ENCODE assay signal across 8 cellular contexts in genomic region chr1:158999301-159000069, GRCh38. TPM values are rescaled to one million over a fixed set of nuclear protein-coding genes. Genes with fewer than 3 reads are reported as not detected.
A peak's percentile ranks its signal among the peaks of the same experiment; 100 is the strongest.
DNase-seq lines count a peak whose midpoint lies in the region; ATAC-seq and TF ChIP-seq lines count a peak whose summit lies in the region.

No MANE protein-coding gene starts in this region.

- H3K4me3 ChIP-seq in SJSA1 (peak overlapping the region; percentile 39), foreskin fibroblast (ENCODE audit: low read depth in 1 of 2, low read length in 2 of 2) (peak overlapping the region; percentile 58 to 83), neural cell (ENCODE audit: low read length) (peak overlapping the region; percentile 35)

- H2AFZ ChIP-seq in neural cell (ENCODE audit: low read depth, low read length): no peak overlapping the region

- no peak overlapping the region for H3K9ac ChIP-seq in neural cell (ENCODE audit: low read length)

- H3F3A ChIP-seq in neural cell (ENCODE audit: insufficient read depth, low read length, poor library complexity, severe bottlenecking): no peaks in the 10 kb centered on the region

- ATAC-seq in GM18870 (IDR thresholded peaks at IDR 0.05; ENCODE audit: unreplicated experiment) (no peak), GM19397 (IDR thresholded peaks at IDR 0.05; ENCODE audit: unreplicated experiment) (no peak)

- H3K9me3 ChIP-seq in SJSA1 (replicated peaks): no peaks in the 10 kb centered on the region
- H3K9me3 ChIP-seq in neural cell (ENCODE audit: low read length): no peaks in the 10 kb centered on the region

- no peaks in the 10 kb centered on the region for H3K27me3 ChIP-seq in SJSA1 (replicated peaks)
- H3K27me3 ChIP-seq in neural cell (ENCODE audit: insufficient read depth, low read depth, low read length): no peaks in the 10 kb centered on the region

- peak; percentile 49 for DNase-seq in DMS153 treated with DMSO at 0.1 percent for 48 hours (lab: John Stamatoyannopoulos, UW; ENCODE audit: unreplicated experiment)
- DNase-seq in SJSA1 (ENCODE audit: low read depth in 1 of 2, low spot score in 2 of 2): peak; percentile 90 to 93
- DNase-seq in foreskin fibroblast: peak; percentile 96 to 97
- no peak for DNase-seq in activated effector memory CD4-positive, alpha-beta T cell treated with anti-CD3 and anti-CD28 coated beads, Interleukin-2, amount 50 U/mL, for 16 hours
- DNase-seq in NK-92 (lab: John Stamatoyannopoulos, UW; ENCODE audit: unreplicated experiment): no peak

- no peaks in the 10 kb centered on the region for H3K9me2 ChIP-seq in neural cell (ENCODE audit: insufficient read depth, low read length)

- H3K4me2 ChIP-seq in neural cell (ENCODE audit: low read length): no peak overlapping the region

- H3K27ac ChIP-seq in SJSA1 (peak overlapping the region; percentile 80), neural cell (ENCODE audit: low read length) (no peak overlapping the region)

- no peak for TF ChIP-seq CTCF in foreskin fibroblast (IDR thresholded peaks at IDR 0.05; ENCODE audit: low read depth, low read length)
- TF ChIP-seq CTCF in neural cell (IDR thresholded peaks at IDR 0.05; ENCODE audit: poor library complexity, severe bottlenecking): no peak

- H3K36me3 ChIP-seq in SJSA1 (no peaks in the 10 kb centered on the region), neural cell (ENCODE audit: insufficient read depth, low read length) (no peaks in the 10 kb centered on the region)

- no peaks in the 10 kb centered on the region for H3K79me2 ChIP-seq in neural cell (replicated peaks; ENCODE audit: insufficient read depth, low read length)

- TF ChIP-seq EP300 in neural cell (conservative IDR thresholded peaks at IDR 0.05; ENCODE audit: poor library complexity, severe bottlenecking): no peak

- no peak for TF ChIP-seq RAD21 in neural cell (conservative IDR thresholded peaks at IDR 0.05)

- no peaks in the 10 kb centered on the region for H4K20me1 ChIP-seq in neural cell (ENCODE audit: insufficient read depth)

- peaks cover 12% of the 10 kb centered on the region for H3K4me1 ChIP-seq in SJSA1 (replicated peaks)

TF ChIP-seq in neural cell, 6 proteins besides CTCF, POLR2A, EP300 and RAD21:
- TF ChIP-seq MXI1 (conservative IDR thresholded peaks at IDR 0.05; ENCODE audit: poor library complexity, severe bottlenecking): no peak
- no peak for TF ChIP-seq POLR2AphosphoS5 (IDR thresholded peaks at IDR 0.05)
- TF ChIP-seq TAF1 (IDR thresholded peaks at IDR 0.05; ENCODE audit: low read depth): no peak
- TF ChIP-seq EZH2 (IDR thresholded peaks at IDR 0.05; ENCODE audit: borderline replicate concordance, insufficient read depth, low read length, poor library complexity, severe bottlenecking): no peak
- no peak for TF ChIP-seq SMC3 (conservative IDR thresholded peaks at IDR 0.05; ENCODE audit: poor library complexity)
- no peak for TF ChIP-seq REST (IDR thresholded peaks at IDR 0.05; ENCODE audit: borderline replicate concordance)

RNA-seq across cellular contexts. Expression of gene IFI16, which starts 10.2 kb away (rescaled TPM):
- total RNA-seq in SJSA1 (2014; rRNA removed; shearing (Covaris generic)): 26.1 and 27.1 TPM in 2 replicates
- 0.12 TPM in 1 of 2 replicates, not detected in the other for polyA plus RNA-seq in neural cell
- not detected in 2 replicates for polyA minus RNA-seq in neural cell

Comparison
In these comparisons a context has a peak if more than half of its experiments do, and no peak if none do; other contexts are left out.
1. DNase-seq: peak in DMS153 treated with DMSO at 0.1 percent for 48 hours (single experiment), SJSA1 (2 of 2) and foreskin fibroblast (2 of 2); none in activated effector memory CD4-positive, alpha-beta T cell treated with anti-CD3 and anti-CD28 coated beads, Interleukin-2, amount 50 U/mL, for 16 hours (single experiment) and NK-92 (single experiment).
2. Peak in every context shown above with its lines, with median percentiles within 50 percentile points of each other: H3K4me3 ChIP-seq.